Comparison of ENCODE assay signal across 1 cellular context in genomic region chr6:6686748-6687601, GRCh38.
TF ChIP-seq lines count a peak whose summit lies in the region.

No MANE protein-coding gene starts in this region.

TF ChIP-seq in HepG2, 621 proteins besides CTCF, POLR2A, EP300 and RAD21 (continued from another document and continues in another):
- TF ChIP-seq MLXIP (CRISPR knock-in tag; IDR thresholded peaks at IDR 0.05; ENCODE audit: borderline replicate concordance) (no peak), ZFAT (CRISPR knock-in tag; conservative IDR thresholded peaks at IDR 0.05) (no peak), KLF6 (CRISPR knock-in tag; IDR thresholded peaks at IDR 0.05) (no peak), ZNF44 (CRISPR knock-in tag; IDR thresholded peaks at IDR 0.05) (no peak), ZNF644 (CRISPR knock-in tag; IDR thresholded peaks at IDR 0.05; ENCODE audit: low read depth) (no peak), ISX (CRISPR knock-in tag; conservative IDR thresholded peaks at IDR 0.05) (no peak), RAD51 (IDR thresholded peaks at IDR 0.05; ENCODE audit: borderline replicate concordance) (no peak), ZNF577 (CRISPR knock-in tag; IDR thresholded peaks at IDR 0.05; ENCODE audit: borderline replicate concordance, low read depth) (no peak), MNT (IDR thresholded peaks at IDR 0.05) (no peak), ZNF329 (CRISPR knock-in tag; IDR thresholded peaks at IDR 0.05; ENCODE audit: low read depth) (no peak), HNF1B (CRISPR knock-in tag; IDR thresholded peaks at IDR 0.05) (peak; percentile 86), DMAP1 (CRISPR knock-in tag; IDR thresholded peaks at IDR 0.05) (no peak), ZNF784 (CRISPR knock-in tag; IDR thresholded peaks at IDR 0.05; ENCODE audit: borderline replicate concordance) (no peak), ATF6 (CRISPR knock-in tag; conservative IDR thresholded peaks at IDR 0.05) (no peak), ZNF343 (CRISPR knock-in tag; IDR thresholded peaks at IDR 0.05) (no peak), PPARG (CRISPR knock-in tag; conservative IDR thresholded peaks at IDR 0.05) (no peak), ZFX (CRISPR knock-in tag; IDR thresholded peaks at IDR 0.05; ENCODE audit: low read depth) (peak; percentile 39; the same call in 1 of the 2 replicates), ZKSCAN1 (IDR thresholded peaks at IDR 0.05; ENCODE audit: low read length) (no peak), MED8 (CRISPR knock-in tag; IDR thresholded peaks at IDR 0.05; ENCODE audit: insufficient replicate concordance) (no peak), ZHX2 (IDR thresholded peaks at IDR 0.05; ENCODE audit: low read depth) (no peak), ZHX2 (CRISPR knock-in tag; IDR thresholded peaks at IDR 0.05; ENCODE audit: borderline replicate concordance) (no peak), KLF11 (CRISPR knock-in tag; IDR thresholded peaks at IDR 0.05) (no peak), NRL (CRISPR knock-in tag; IDR thresholded peaks at IDR 0.05; ENCODE audit: borderline replicate concordance) (peak; percentile 73), ZSCAN12 (CRISPR knock-in tag; IDR thresholded peaks at IDR 0.05) (no peak), ZNF280B (CRISPR knock-in tag; IDR thresholded peaks at IDR 0.05; ENCODE audit: borderline replicate concordance) (0 out of 2 replicates have a peak, but pooled peaks have one; percentile 54), ATF7 (IDR thresholded peaks at IDR 0.05) (no peak), ATF7 (CRISPR knock-in tag; IDR thresholded peaks at IDR 0.05) (no peak), RFX1 (IDR thresholded peaks at IDR 0.05) (no peak), ZBTB34 (CRISPR knock-in tag; IDR thresholded peaks at IDR 0.05) (no peak), ATF1 (CRISPR knock-in tag; IDR thresholded peaks at IDR 0.05) (no peak), ZNF563 (CRISPR knock-in tag; IDR thresholded peaks at IDR 0.05) (0 out of 2 replicates have a peak, but pooled peaks have one; percentile 48), ZNF136 (CRISPR knock-in tag; IDR thresholded peaks at IDR 0.05; ENCODE audit: low read depth) (no peak), PAX8 (CRISPR knock-in tag; IDR thresholded peaks at IDR 0.05; ENCODE audit: borderline replicate concordance) (no peak), ZNF282 (IDR thresholded peaks at IDR 0.05; ENCODE audit: partially characterized antibody) (no peak), ARNTL (CRISPR knock-in tag; IDR thresholded peaks at IDR 0.05) (no peak), TEF (CRISPR knock-in tag; IDR thresholded peaks at IDR 0.05) (no peak), ZBTB7A (CRISPR knock-in tag; IDR thresholded peaks at IDR 0.05) (no peak), TBX3 (IDR thresholded peaks at IDR 0.05; ENCODE audit: borderline replicate concordance) (no peak), MEF2D (CRISPR knock-in tag; IDR thresholded peaks at IDR 0.05) (0 out of 2 replicates have a peak, but pooled peaks have one; percentile 36), ZNF816 (CRISPR knock-in tag; IDR thresholded peaks at IDR 0.05; ENCODE audit: borderline replicate concordance) (no peak), ZNF3 (CRISPR knock-in tag; IDR thresholded peaks at IDR 0.05) (no peak), NFE2L2 (IDR thresholded peaks at IDR 0.05; ENCODE audit: low read length) (no peak), CCDC6 (CRISPR knock-in tag; IDR thresholded peaks at IDR 0.05) (no peak), ZBTB14 (CRISPR knock-in tag; IDR thresholded peaks at IDR 0.05) (no peak), ATF7-NPFF (CRISPR knock-in tag; IDR thresholded peaks at IDR 0.05; ENCODE audit: low read depth) (no peak)
